In genomic region chr2:131635576-131635975, GRCh38 we compare ENCODE assay signal across 26 cellular contexts.
"Had no signal": no experiment of that assay in that cellular context is flagged by ENCODE, and none has a peak within 500 bp of the region (broad histone marks: within the 10 kb centered on the region; RNA-seq: fewer than 3 reads in every experiment).

No MANE protein-coding gene starts in this region.

- H3K4me1 ChIP-seq: neural progenitor cell, parathyroid adenoma, psoas muscle, right lobe of liver, sigmoid colon, stomach, thyroid gland, tibial nerve, vagina had no signal

- DNase-seq: natural killer cell; occipital lobe; ovary; psoas muscle; right cardiac atrium; right lobe of liver; sigmoid colon; small intestine; stimulated activated CD4-positive, alpha-beta T cell treated with anti-CD3 and anti-CD28 coated beads, Interleukin-15, amount 100 ng/mL, for 24 hours; stimulated activated CD4-positive, alpha-beta T cell treated with anti-CD3 and anti-CD28 coated beads, Interleukin-2, amount 100 ng/mL, for 24 hours; stimulated activated CD4-positive, alpha-beta T cell treated with anti-CD3 and anti-CD28 coated beads, Interleukin-2, amount 100 ng/mL, for 48 hours; stimulated activated CD4-positive, alpha-beta T cell treated with anti-CD3 and anti-CD28 coated beads, Interleukin-4, amount 100 ng/mL, for 24 hours; stimulated activated naive B cell treated with anti-CD40 and anti-IgM and Interleukin-4, amounts not matched to agents 10 μg/mL and 1 μg/mL and 100 μg/mL, for 72 hours; stimulated activated naive CD4-positive, alpha-beta T cell treated with Interleukin-2 at 50 U/mL for 16 hours; stomach; thyroid gland had no signal

- H3K4me1 Mint-ChIP-seq: natural killer cell; nephron; neural progenitor cell; stimulated activated effector memory CD8-positive, alpha-beta T cell treated with anti-CD3 and anti-CD28 coated beads, Interleukin-12 subunit alpha, Interleukin-12 subunit beta, amount 100 ng/mL, for 72 hours; stimulated activated naive B cell treated with anti-CD40 and anti-IgM and Interleukin-4, amounts not matched to agents 10 μg/mL and 1 μg/mL and 100 μg/mL, for 72 hours had no signal

- H3K9me3 ChIP-seq: ovary, psoas muscle, right lobe of liver, sigmoid colon, stomach, thoracic aorta, thyroid gland, vagina had no signal

- H3K36me3 Mint-ChIP-seq: natural killer cell; neural progenitor cell; stimulated activated effector memory CD8-positive, alpha-beta T cell treated with anti-CD3 and anti-CD28 coated beads, Interleukin-12 subunit alpha, Interleukin-12 subunit beta, amount 100 ng/mL, for 72 hours; stimulated activated naive B cell treated with anti-CD40 and anti-IgM and Interleukin-4, amounts not matched to agents 10 μg/mL and 1 μg/mL and 100 μg/mL, for 72 hours; type B pancreatic cell had no signal

- H3K4me3 Mint-ChIP-seq: natural killer cell; nephron; neural progenitor cell; stimulated activated effector memory CD8-positive, alpha-beta T cell treated with anti-CD3 and anti-CD28 coated beads, Interleukin-12 subunit alpha, Interleukin-12 subunit beta, amount 100 ng/mL, for 72 hours; stimulated activated naive B cell treated with anti-CD40 and anti-IgM and Interleukin-4, amounts not matched to agents 10 μg/mL and 1 μg/mL and 100 μg/mL, for 72 hours; stimulated activated naive CD8-positive, alpha-beta T cell treated with anti-CD3 and anti-CD28 coated beads, Interleukin-15, Interleukin-2, amounts not matched to agents 100 ng/mL and 50 ng/mL, for 24 hours; type B pancreatic cell had no signal

- H3K9ac ChIP-seq: neural progenitor cell, parathyroid adenoma had no signal

- H3K27ac Mint-ChIP-seq: natural killer cell; nephron; neural progenitor cell; progenitor cell of endocrine pancreas; stimulated activated effector memory CD8-positive, alpha-beta T cell treated with anti-CD3 and anti-CD28 coated beads, Interleukin-12 subunit alpha, Interleukin-12 subunit beta, amount 100 ng/mL, for 72 hours; stimulated activated naive B cell treated with anti-CD40 and anti-IgM and Interleukin-4, amounts not matched to agents 10 μg/mL and 1 μg/mL and 100 μg/mL, for 72 hours; stimulated activated naive CD8-positive, alpha-beta T cell treated with anti-CD3 and anti-CD28 coated beads, Interleukin-15, Interleukin-2, amounts not matched to agents 100 ng/mL and 50 ng/mL, for 24 hours; type B pancreatic cell had no signal

- H3K27me3 ChIP-seq: neural progenitor cell, ovary, right lobe of liver, sigmoid colon, stomach, thyroid gland, tibial nerve, vagina had no signal

- H3K36me3 ChIP-seq: neural progenitor cell, ovary, right lobe of liver, sigmoid colon, stomach, thoracic aorta, thyroid gland, tibial nerve, vagina had no signal

- ATAC-seq: natural killer cell; psoas muscle; right cardiac atrium; right lobe of liver; stimulated activated effector memory CD8-positive, alpha-beta T cell treated with anti-CD3 and anti-CD28 coated beads, Interleukin-12 subunit alpha, Interleukin-12 subunit beta, amount 100 ng/mL, for 72 hours; stimulated activated naive B cell treated with anti-CD40 and anti-IgM and Interleukin-4, amounts not matched to agents 10 μg/mL and 1 μg/mL and 100 μg/mL, for 72 hours had no signal

- H3K27ac ChIP-seq: neural progenitor cell, ovary, parathyroid adenoma, psoas muscle, right lobe of liver, sigmoid colon, stomach, thoracic aorta, thyroid gland, tibial nerve, vagina had no signal

- H3K4me2 ChIP-seq: neural progenitor cell had no signal

- H2AFZ ChIP-seq: neural progenitor cell, parathyroid adenoma had no signal

- H3K79me2 ChIP-seq: parathyroid adenoma had no signal

- H3K27me3 Mint-ChIP-seq: progenitor cell of endocrine pancreas, type B pancreatic cell had no signal

- H3K4me3 ChIP-seq: neural progenitor cell, ovary, psoas muscle, right lobe of liver, sigmoid colon, stomach, thoracic aorta, thyroid gland, tibial nerve, vagina had no signal

- H3K9me3 Mint-ChIP-seq: natural killer cell; neural progenitor cell; stimulated activated effector memory CD8-positive, alpha-beta T cell treated with anti-CD3 and anti-CD28 coated beads, Interleukin-12 subunit alpha, Interleukin-12 subunit beta, amount 100 ng/mL, for 72 hours; stimulated activated naive B cell treated with anti-CD40 and anti-IgM and Interleukin-4, amounts not matched to agents 10 μg/mL and 1 μg/mL and 100 μg/mL, for 72 hours; stimulated activated naive CD8-positive, alpha-beta T cell treated with anti-CD3 and anti-CD28 coated beads, Interleukin-15, Interleukin-2, amounts not matched to agents 100 ng/mL and 50 ng/mL, for 24 hours; type B pancreatic cell had no signal
